ENCODE assay signal across 27 cellular contexts in genomic region chr3:82628385-82629014, GRCh38.
"Had no signal": no experiment of that assay in that cellular context is flagged by ENCODE, and none has a peak within 500 bp of the region (broad histone marks: within the 10 kb centered on the region; RNA-seq: fewer than 3 reads in every experiment).

No MANE protein-coding gene starts in this region.

- H3K9me3 ChIP-seq: SJCRH30 had no signal

- H3K27me3 ChIP-seq: SJCRH30 had no signal

- H3K27ac ChIP-seq: KMS-11, PC-9, RWPE1, SJCRH30, SK-N-MC had no signal

- ATAC-seq: Panc1, Right ventricle myocardium inferior, SK-N-SH treated with all-trans-retinoic acid at 6 μM for 48 hours had no signal

- DNase-seq: Karpas-422, KBM-7, MM.1S, MV-4-11, NCI-H1092, NCI-H1417 treated with DMSO at 0.1 percent for 48 hours, NCI-H1436 treated with DMSO at 0.1 percent for 48 hours, NCI-H1694 treated with DMSO at 0.1 percent for 48 hours, NCI-H187 treated with DMSO at 0.1 percent for 48 hours, NCI-H2029, NCI-H2227 treated with DMSO at 0.1 percent for 48 hours, NCI-H345, NCI-H510A treated with DMSO at 0.1 percent for 48 hours, NCI-H524 treated with DMSO at 0.1 percent for 48 hours, NCI-H526 treated with DMSO at 0.1 percent for 48 hours, NCI-H774, PC-9, SIG-M5, SW 1271, T-helper 1 cell had no signal

- H3K4me3 ChIP-seq: PC-9, SJCRH30, SK-N-MC had no signal

- H3K4me1 ChIP-seq: SJCRH30 had no signal

- H3K36me3 ChIP-seq: SJCRH30 had no signal
